Comparison of ENCODE assay signal across 21 cellular contexts in genomic region chr4:184432127-184432922, GRCh38. TPM values are rescaled to one million over a fixed set of nuclear protein-coding genes. Genes with fewer than 3 reads are reported as not detected.
A peak's percentile ranks its signal among the peaks of the same experiment; 100 is the strongest.
DNase-seq lines count a peak whose midpoint lies in the region; ATAC-seq lines count a peak whose summit lies in the region.
"Had no signal": no experiment of that assay in that cellular context is flagged by ENCODE, and none has a peak within 500 bp of the region (broad histone marks: within the 10 kb centered on the region; RNA-seq: fewer than 3 reads in every experiment).

No MANE protein-coding gene starts in this region.

- no peaks in the 10 kb centered on the region for H3K9me3 Mint-ChIP-seq in CD4-positive, alpha-beta memory T cell
- H3K9me3 Mint-ChIP-seq in naive thymus-derived CD8-positive, alpha-beta T cell = no peaks in the 10 kb centered on the region
- H3K9me3 Mint-ChIP-seq: activated naive CD8-positive, alpha-beta T cell treated with anti-CD3 and anti-CD28 coated beads for 36 hours; activated T-cell treated with anti-CD3 and anti-CD28 coated beads, Interleukin-2, amount 50 U/mL, for 4 hours; stimulated activated naive CD8-positive, alpha-beta T cell treated with anti-CD3 and anti-CD28 coated beads, Interleukin-15, Interleukin-2, amounts not matched to agents 100 ng/mL and 50 ng/mL, for 24 hours had no signal

- H3K4me1 Mint-ChIP-seq in CD4-positive, alpha-beta memory T cell = peaks cover 29 to 83% (median 62%) of the 10 kb centered on the region in 4 donors
- H3K4me1 Mint-ChIP-seq in naive thymus-derived CD8-positive, alpha-beta T cell = peaks cover 43 to 79% (median 75%) of the 10 kb centered on the region in 4 donors

- POLR2A ChIA-PET in CD4-positive, alpha-beta memory T cell (lab: Charles Lee; ENCODE audit: partially characterized antibody) = interaction anchor here (1.4 kb wide), 1 partner anchor 40 kb away, joined by 3 read pairs; no protein-coding TSS in a partner anchor
- POLR2A ChIA-PET in naive thymus-derived CD8-positive, alpha-beta T cell (lab: Charles Lee) = no interaction called here

- ATAC-seq in naive thymus-derived CD8-positive, alpha-beta T cell = no peak
- ATAC-seq in HG03378 (IDR thresholded peaks at IDR 0.05; ENCODE audit: unreplicated experiment) = no peak
- ATAC-seq in GM18870 (IDR thresholded peaks at IDR 0.05; ENCODE audit: unreplicated experiment) = no peak
- no peak for ATAC-seq in HG03159 (IDR thresholded peaks at IDR 0.05; ENCODE audit: unreplicated experiment)
- ATAC-seq: activated T-cell treated with anti-CD3 and anti-CD28 coated beads, Interleukin-2, amount 50 U/mL, for 4 hours had no signal

- no peaks in the 10 kb centered on the region for H3K9me3 ChIP-seq in CD4-positive, alpha-beta memory T cell (ENCODE audit: control insufficient read depth in 1 of 2, low read length in 2 of 2)
- no peaks in the 10 kb centered on the region for H3K9me3 ChIP-seq in effector memory CD4-positive, alpha-beta T cell (ENCODE audit: control insufficient read depth, low read length)
- H3K9me3 ChIP-seq: heart left ventricle, transverse colon had no signal

- no peak overlapping the region for H3K4me3 ChIP-seq in CD4-positive, alpha-beta memory T cell (ENCODE audit: low read length in 2 of 2)
- H3K4me3 ChIP-seq in effector memory CD4-positive, alpha-beta T cell (ENCODE audit: insufficient read depth, low read depth, low read length, poor library complexity, severe bottlenecking) = no peak overlapping the region
- H3K4me3 ChIP-seq: heart left ventricle, SK-N-MC, skin epidermis, transverse colon had no signal

- no peak overlapping the region for H3K4me3 Mint-ChIP-seq in CD4-positive, alpha-beta memory T cell
- peak overlapping the region in 1 of 10 donors; percentile 52 for H3K4me3 Mint-ChIP-seq in naive thymus-derived CD8-positive, alpha-beta T cell
- H3K4me3 Mint-ChIP-seq: activated naive CD8-positive, alpha-beta T cell treated with anti-CD3 and anti-CD28 coated beads for 36 hours; activated T-cell treated with anti-CD3 and anti-CD28 coated beads, Interleukin-2, amount 50 U/mL, for 4 hours; stimulated activated naive CD8-positive, alpha-beta T cell treated with anti-CD3 and anti-CD28 coated beads, Interleukin-15, Interleukin-2, amounts not matched to agents 100 ng/mL and 50 ng/mL, for 24 hours had no signal

- H3K27ac Mint-ChIP-seq in CD4-positive, alpha-beta memory T cell = peak overlapping the region in 6 of 7 donors; percentile 28 to 77 (median 68)
- H3K27ac Mint-ChIP-seq in naive thymus-derived CD8-positive, alpha-beta T cell = peak overlapping the region in 9 of 10 donors; percentile 33 to 83 (median 68)
- H3K27ac Mint-ChIP-seq: stimulated activated naive CD8-positive, alpha-beta T cell treated with anti-CD3 and anti-CD28 coated beads, Interleukin-15, Interleukin-2, amounts not matched to agents 100 ng/mL and 50 ng/mL, for 24 hours had no signal

- peaks cover 5% of the 10 kb centered on the region for H3K36me3 ChIP-seq in CD4-positive, alpha-beta memory T cell (ENCODE audit: insufficient read depth, low read length)
- peaks cover 13% of the 10 kb centered on the region for H3K36me3 ChIP-seq in effector memory CD4-positive, alpha-beta T cell (ENCODE audit: control insufficient read depth, insufficient read depth, low read length)

- H3K27ac ChIP-seq in CD4-positive, alpha-beta memory T cell (ENCODE audit: low read depth, low read length) = no peak overlapping the region
- H3K27ac ChIP-seq in effector memory CD4-positive, alpha-beta T cell (ENCODE audit: insufficient read depth, low read length, poor library complexity, severe bottlenecking) = peak overlapping the region; percentile 5
- H3K27ac ChIP-seq: SK-N-MC, skin epidermis, transverse colon had no signal

- intact Hi-C loops in CD4-positive, alpha-beta memory T cell (cut with micrococcal nuclease) = no loop called here

- H3K27me3 ChIP-seq in CD4-positive, alpha-beta memory T cell (ENCODE audit: insufficient read depth, low read length) = no peaks in the 10 kb centered on the region
- no peaks in the 10 kb centered on the region for H3K27me3 ChIP-seq in effector memory CD4-positive, alpha-beta T cell (replicated peaks; ENCODE audit: control insufficient read depth, insufficient read depth, low read length, poor library complexity, severe bottlenecking)
- H3K27me3 ChIP-seq: heart left ventricle, transverse colon had no signal

- DNase-seq in Ammon's horn (ENCODE audit: low spot score) = peak; percentile 66
- DNase-seq in CD4-positive, alpha-beta memory T cell = no peak
- DNase-seq in effector memory CD4-positive, alpha-beta T cell = no peak
- DNase-seq in naive thymus-derived CD8-positive, alpha-beta T cell = no peak
- no peak for DNase-seq in COR-L47 (lab: John Stamatoyannopoulos, UW)
- DNase-seq: activated CD8-positive, alpha-beta memory T cell treated with anti-CD3 and anti-CD28 coated beads for 24 hours; activated naive CD8-positive, alpha-beta T cell treated with anti-CD3 and anti-CD28 coated beads for 36 hours; activated T-cell treated with anti-CD3 and anti-CD28 coated beads, Interleukin-2, amount 50 U/mL, for 4 hours; H7; heart left ventricle; NCI-H1048; NCI-H2029; NCI-H446 treated with DMSO at 0.1 percent for 48 hours; T1000; transverse colon had no signal

- peaks cover 39 to 52% of the 10 kb centered on the region in 2 donors for H3K36me3 Mint-ChIP-seq in CD4-positive, alpha-beta memory T cell
- H3K36me3 Mint-ChIP-seq in naive thymus-derived CD8-positive, alpha-beta T cell = peaks cover 0 to 42% (median 9%) of the 10 kb centered on the region in 3 donors

- CTCF ChIA-PET in CD4-positive, alpha-beta memory T cell (lab: Charles Lee; ENCODE audit: partially characterized antibody) = no interaction called here

- H3K4me1 ChIP-seq in CD4-positive, alpha-beta memory T cell (ENCODE audit: insufficient read depth, low read length) = peaks cover 18% of the 10 kb centered on the region
- H3K4me1 ChIP-seq in effector memory CD4-positive, alpha-beta T cell (ENCODE audit: control insufficient read depth, insufficient read depth, low read length, poor library complexity, severe bottlenecking) = no peaks in the 10 kb centered on the region

- no peaks in the 10 kb centered on the region for H3K27me3 Mint-ChIP-seq in CD4-positive, alpha-beta memory T cell
- no peaks in the 10 kb centered on the region for H3K27me3 Mint-ChIP-seq in naive thymus-derived CD8-positive, alpha-beta T cell
- H3K27me3 Mint-ChIP-seq: activated naive CD8-positive, alpha-beta T cell treated with anti-CD3 and anti-CD28 coated beads for 36 hours; stimulated activated naive CD8-positive, alpha-beta T cell treated with anti-CD3 and anti-CD28 coated beads, Interleukin-15, Interleukin-2, amounts not matched to agents 100 ng/mL and 50 ng/mL, for 24 hours had no signal

RNA-seq across cellular contexts. Expression of gene IRF2, which starts 42.0 kb away (rescaled TPM):
- total RNA-seq in CD4-positive, alpha-beta memory T cell = 10 to 100 TPM; 66.7 to 70.4 TPM
- polyA plus RNA-seq in CD4-positive, alpha-beta memory T cell = 10 to 100 TPM; 72.6 to 87.2 TPM
- 10 to 100 TPM; 62.6 to 77.1 TPM for total RNA-seq in naive thymus-derived CD8-positive, alpha-beta T cell
- polyA plus RNA-seq in naive thymus-derived CD8-positive, alpha-beta T cell = 10 to 100 TPM; 72.7 to 80.7 (median 78.3) TPM
